ENCODE assay signal across 8 cellular contexts in genomic region chr16:80466024-80466986, GRCh38.
DNase-seq lines count a peak whose midpoint lies in the region; ATAC-seq lines count a peak whose summit lies in the region.

No MANE protein-coding gene starts in this region.

- H3K27ac ChIP-seq in SJCRH30 (no peak overlapping the region), trophoblast cell (ENCODE audit: low read depth, low read length) (no peak overlapping the region)

- H2BK120ac ChIP-seq in trophoblast cell (ENCODE audit: insufficient read depth, low read length, poor library complexity): no peak overlapping the region

- no peak overlapping the region for H3K14ac ChIP-seq in trophoblast cell (ENCODE audit: low read length)

- CTCF ChIA-PET in activated naive CD4-positive, alpha-beta T cell treated with anti-CD3 and anti-CD28 coated beads for 36 hours (lab: Charles Lee): interaction anchor here (0.6 to 3.3 kb wide), 19 partner anchors 8 to 1962 kb away, joined by 3 to 16 read pairs (median 3); no protein-coding TSS in a partner anchor

- H4K91ac ChIP-seq in trophoblast cell (ENCODE audit: low read depth, low read length): no peak overlapping the region

- no peaks in the 10 kb centered on the region for H3K79me2 ChIP-seq in trophoblast cell (ENCODE audit: control insufficient read depth, insufficient read depth, low read length, poor library complexity)

- intact Hi-C loops in activated naive CD4-positive, alpha-beta T cell treated with anti-CD3 and anti-CD28 coated beads for 36 hours (cut with micrococcal nuclease): loop anchor here (1.0 to 10.0 kb wide), 5 partner anchors 60 to 1962 kb away; partner anchors contain the start of gene MAF
- intact Hi-C loops in head of caudate nucleus (cut with DNase I): no loop called here

- no peak overlapping the region for H2AK5ac ChIP-seq in trophoblast cell (ENCODE audit: low read length)

- H3K4me1 ChIP-seq in SJCRH30 (no peaks in the 10 kb centered on the region), trophoblast cell (ENCODE audit: control insufficient read depth in 1 of 2, insufficient read depth in 2 of 2, low read length in 2 of 2) (no peaks in the 10 kb centered on the region)

- H3K9ac ChIP-seq in trophoblast cell (ENCODE audit: low read length): no peak overlapping the region

- no peak overlapping the region for H4K8ac ChIP-seq in trophoblast cell (ENCODE audit: low read depth, low read length)

- H3K27ac Mint-ChIP-seq in activated naive CD4-positive, alpha-beta T cell treated with anti-CD3 and anti-CD28 coated beads for 36 hours: no peak overlapping the region

- H3K36me3 Mint-ChIP-seq in activated naive CD4-positive, alpha-beta T cell treated with anti-CD3 and anti-CD28 coated beads for 36 hours (ENCODE audit: low read depth): no peaks in the 10 kb centered on the region

- H2BK5ac ChIP-seq in trophoblast cell (ENCODE audit: low read depth, low read length, poor library complexity): no peak overlapping the region

- peak; percentile 86 for ATAC-seq in GM21423 (IDR thresholded peaks at IDR 0.05; ENCODE audit: unreplicated experiment)

- H2AFZ ChIP-seq in trophoblast cell (ENCODE audit: insufficient read depth, low read length, poor library complexity): no peak overlapping the region

- H3K23ac ChIP-seq in trophoblast cell (ENCODE audit: low read length): no peak overlapping the region

- no peak overlapping the region for H3K4ac ChIP-seq in trophoblast cell (ENCODE audit: low read depth, low read length)

- no peak overlapping the region for H3K4me3 Mint-ChIP-seq in activated naive CD4-positive, alpha-beta T cell treated with anti-CD3 and anti-CD28 coated beads for 36 hours

- no peaks in the 10 kb centered on the region for H3K27me3 Mint-ChIP-seq in activated naive CD4-positive, alpha-beta T cell treated with anti-CD3 and anti-CD28 coated beads for 36 hours (ENCODE audit: low read depth)

- H3K36me3 ChIP-seq in SJCRH30 (no peaks in the 10 kb centered on the region), trophoblast cell (ENCODE audit: control insufficient read depth in 1 of 2, insufficient read depth in 2 of 2, low read length in 2 of 2) (no peaks in the 10 kb centered on the region)

- no CpG with 5 or more reads among the region's 24 CpGs for WGBS in trophoblast cell (ENCODE audit: extremely low coverage, insufficient coverage, insufficient read length)

- DNase-seq in DMS114 treated with DMSO at 0.1 percent for 48 hours (lab: John Stamatoyannopoulos, UW; ENCODE audit: unreplicated experiment) (peak; percentile 47), HuH-7 (ENCODE audit: low spot score) (peak; percentile 78), SJCRH30 (peak; percentile 27 to 67), head of caudate nucleus (peak; percentile 54 to 91 (median 79)), trophoblast cell (peak; percentile 15 to 56), ureter (ENCODE audit: low spot score) (peak; percentile 65)
- peak; percentile 68 for DNase-seq in activated naive CD4-positive, alpha-beta T cell treated with anti-CD3 and anti-CD28 coated beads for 36 hours

- H3K27me3 ChIP-seq in SJCRH30 (no peaks in the 10 kb centered on the region), trophoblast cell (ENCODE audit: insufficient read depth, low read length) (no peaks in the 10 kb centered on the region)

- H2BK12ac ChIP-seq in trophoblast cell (ENCODE audit: low read length): no peak overlapping the region

- no peak overlapping the region for H3K4me2 ChIP-seq in trophoblast cell (ENCODE audit: low read length)

- no peak overlapping the region for H4K12ac ChIP-seq in trophoblast cell (ENCODE audit: low read depth, low read length)

- no peaks in the 10 kb centered on the region for H3K4me1 Mint-ChIP-seq in activated naive CD4-positive, alpha-beta T cell treated with anti-CD3 and anti-CD28 coated beads for 36 hours (ENCODE audit: low read depth)

- no peaks in the 10 kb centered on the region for H3K9me3 Mint-ChIP-seq in activated naive CD4-positive, alpha-beta T cell treated with anti-CD3 and anti-CD28 coated beads for 36 hours

- H3K18ac ChIP-seq in trophoblast cell (ENCODE audit: low read length): no peak overlapping the region

- H3K79me1 ChIP-seq in trophoblast cell (ENCODE audit: low read length): no peaks in the 10 kb centered on the region

- no peak overlapping the region for H3K4me3 ChIP-seq in SJCRH30
- no peak overlapping the region for H3K4me3 ChIP-seq in trophoblast cell (ENCODE audit: low read depth, low read length)

- H3K9me3 ChIP-seq in SJCRH30 (replicated peaks) (no peaks in the 10 kb centered on the region), trophoblast cell (ENCODE audit: insufficient read depth, low read depth, low read length) (no peaks in the 10 kb centered on the region)
